Comparison of ENCODE assay signal across 14 cellular contexts in the genomic region with DNA sequence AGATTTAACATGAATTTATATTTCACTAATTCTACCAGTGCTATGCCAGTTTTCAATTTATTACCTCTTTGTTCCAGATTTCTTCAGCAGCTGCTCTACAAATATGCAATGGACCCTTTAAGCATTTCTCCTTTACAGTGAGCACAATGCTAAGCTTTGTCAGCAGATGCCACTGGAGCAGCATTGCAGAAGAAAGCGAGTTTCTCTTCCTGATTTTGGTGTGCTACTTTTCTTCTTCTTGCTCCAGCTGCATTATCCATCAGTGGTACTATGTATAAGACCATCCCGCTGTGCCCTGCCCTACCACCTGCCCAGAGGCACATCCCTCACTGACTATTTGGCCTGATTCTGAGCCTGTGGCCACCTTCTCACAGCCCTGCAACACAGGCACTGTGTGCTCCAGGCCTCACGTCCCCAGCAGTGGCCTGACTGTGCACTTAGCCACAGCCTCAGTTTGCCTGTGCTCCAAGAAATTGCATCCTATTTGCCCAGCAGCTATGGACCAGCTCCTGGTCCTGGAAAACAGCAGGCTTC.
DNase-seq lines count a peak whose midpoint lies in the region; ATAC-seq and TF ChIP-seq lines count a peak whose summit lies in the region.
"Had no signal": no experiment of that assay in that cellular context is flagged by ENCODE, and none has a peak within 500 bp of the region (broad histone marks: within the 10 kb centered on the region; RNA-seq: fewer than 3 reads in every experiment).

No MANE protein-coding gene starts in this region.

- no peaks in the 10 kb centered on the region for H3K79me1 ChIP-seq in mesendoderm (ENCODE audit: low read length)

- peaks cover 0 to 5% of the 10 kb centered on the region in 2 donors for H3K4me1 ChIP-seq in left lung
- H3K4me1 ChIP-seq in CD8-positive, alpha-beta memory T cell (ENCODE audit: insufficient read depth, low read length) = peaks cover 13% of the 10 kb centered on the region
- no peaks in the 10 kb centered on the region for H3K4me1 ChIP-seq in mesendoderm (ENCODE audit: control insufficient read depth, low read depth, low read length)

- no peak for TF ChIP-seq CTCF in left lung (IDR thresholded peaks at IDR 0.05)

- no peaks in the 10 kb centered on the region for H3K36me3 ChIP-seq in left lung
- no peaks in the 10 kb centered on the region for H3K36me3 ChIP-seq in CD8-positive, alpha-beta memory T cell (ENCODE audit: insufficient read depth, low read length)
- H3K36me3 ChIP-seq in mesendoderm (ENCODE audit: control insufficient read depth, insufficient read depth, low read length) = no peaks in the 10 kb centered on the region
- no peaks in the 10 kb centered on the region for H3K36me3 ChIP-seq in H7 (replicated peaks; ENCODE audit: control insufficient read depth, insufficient read depth, low read length)
- H3K36me3 ChIP-seq: lower lobe of right lung had no signal

- ATAC-seq in GM18517 (IDR thresholded peaks at IDR 0.05; ENCODE audit: unreplicated experiment) (peak; percentile 56), GM21723 (IDR thresholded peaks at IDR 0.05; ENCODE audit: unreplicated experiment) (peak; percentile 59), HG03571 (IDR thresholded peaks at IDR 0.05; ENCODE audit: unreplicated experiment) (peak; percentile 42), left lung (peak; percentile 49)
- ATAC-seq: Right ventricle myocardium inferior had no signal

- H3K9ac ChIP-seq in mesendoderm (ENCODE audit: low read length) = no peak overlapping the region
- H3K9ac ChIP-seq: GM23248 had no signal

- H4K5ac ChIP-seq in mesendoderm (ENCODE audit: low read length) = no peak overlapping the region

- H3K27ac ChIP-seq in left lung = no peak overlapping the region
- no peak overlapping the region for H3K27ac ChIP-seq in CD8-positive, alpha-beta memory T cell (ENCODE audit: low read depth, low read length)
- no peak overlapping the region for H3K27ac ChIP-seq in mesendoderm (ENCODE audit: low read depth, low read length)
- H3K27ac ChIP-seq: GM23248, lower lobe of right lung had no signal

- no peak overlapping the region for H2BK120ac ChIP-seq in mesendoderm (ENCODE audit: low read depth, low read length)

- no peak overlapping the region for H2BK5ac ChIP-seq in mesendoderm (ENCODE audit: low read length)

- intact Hi-C loops in left lung (cut with DNase I) = no loop called here

- no peak overlapping the region for H3K23ac ChIP-seq in mesendoderm (ENCODE audit: low read length)

- H3K18ac ChIP-seq in mesendoderm (ENCODE audit: low read length) = no peak overlapping the region

- CTCF ChIA-PET in CD8-positive, alpha-beta memory T cell (lab: Charles Lee) = interaction anchor here (1.1 to 2.8 kb wide), 2 partner anchors 9 to 24 kb away, joined by 3 to 9 read pairs; no protein-coding TSS in a partner anchor

- no peak overlapping the region for H3K56ac ChIP-seq in mesendoderm (ENCODE audit: low read length)

- H4K8ac ChIP-seq in mesendoderm (ENCODE audit: low read depth, low read length) = no peak overlapping the region

- no peak overlapping the region for H2AK5ac ChIP-seq in mesendoderm (ENCODE audit: low read length)

- no CpG with 5 or more reads among the region's 3 CpGs for WGBS in mesendoderm (ENCODE audit: extremely low coverage, insufficient coverage, low lambda C conversion rate)

- no peak overlapping the region for H3K4me3 Mint-ChIP-seq in CD8-positive, alpha-beta memory T cell

- H3K9me3 ChIP-seq in left lung = no peaks in the 10 kb centered on the region
- no peaks in the 10 kb centered on the region for H3K9me3 ChIP-seq in CD8-positive, alpha-beta memory T cell (ENCODE audit: low read length)
- H3K9me3 ChIP-seq: lower lobe of right lung had no signal

- POLR2A ChIA-PET in CD8-positive, alpha-beta memory T cell (lab: Charles Lee) = no interaction called here

- no peaks in the 10 kb centered on the region for H3K27me3 Mint-ChIP-seq in CD8-positive, alpha-beta memory T cell

- H3K4me1 Mint-ChIP-seq in CD8-positive, alpha-beta memory T cell = peaks cover 15 to 22% (median 20%) of the 10 kb centered on the region in 3 donors

- no peak overlapping the region for H2BK15ac ChIP-seq in mesendoderm (replicated peaks; ENCODE audit: low read depth)

- H3K79me2 ChIP-seq in mesendoderm (ENCODE audit: control insufficient read depth, insufficient read depth, low read length) = no peaks in the 10 kb centered on the region

- H3K27ac Mint-ChIP-seq in CD8-positive, alpha-beta memory T cell = peak overlapping the region in 3 of 8 donors; percentile 59 to 86 (median 63)

- H3K36me3 Mint-ChIP-seq in CD8-positive, alpha-beta memory T cell = no peaks in the 10 kb centered on the region

- DNase-seq in left lung (no peak), mesendoderm (no peak), NCI-H510A (lab: John Stamatoyannopoulos, UW) (no peak), H7 (no peak)
- DNase-seq in CD8-positive, alpha-beta memory T cell = no peak
- DNase-seq: DMS 273 treated with DMSO at 0.1 percent for 48 hours; foreskin fibroblast; GM23248; lower lobe of right lung; stimulated activated naive CD4-positive, alpha-beta T cell had no signal

- no peak overlapping the region for H3K4me3 ChIP-seq in left lung
- no peak overlapping the region for H3K4me3 ChIP-seq in CD8-positive, alpha-beta memory T cell (ENCODE audit: low read length)
- no peak overlapping the region for H3K4me3 ChIP-seq in mesendoderm (ENCODE audit: low read length)
- no peak overlapping the region for H3K4me3 ChIP-seq in H7 (ENCODE audit: insufficient read depth, low read depth, low read length)
- H3K4me3 ChIP-seq: GM23248, lower lobe of right lung had no signal

- H3K27me3 ChIP-seq in left lung = no peaks in the 10 kb centered on the region
- no peaks in the 10 kb centered on the region for H3K27me3 ChIP-seq in CD8-positive, alpha-beta memory T cell (ENCODE audit: insufficient read depth, low read length, poor library complexity, severe bottlenecking)
- H3K27me3 ChIP-seq in mesendoderm (ENCODE audit: insufficient read depth, low read length, poor library complexity) = no peaks in the 10 kb centered on the region
- no peaks in the 10 kb centered on the region for H3K27me3 ChIP-seq in H7 (ENCODE audit: control insufficient read depth, insufficient read depth, low read length)

- H3K4ac ChIP-seq in mesendoderm (ENCODE audit: low read depth, low read length) = no peak overlapping the region

- H3K4me2 ChIP-seq in mesendoderm (ENCODE audit: low read length) = no peak overlapping the region

- no peaks in the 10 kb centered on the region for H3K9me3 Mint-ChIP-seq in CD8-positive, alpha-beta memory T cell
